In the genomic region with DNA sequence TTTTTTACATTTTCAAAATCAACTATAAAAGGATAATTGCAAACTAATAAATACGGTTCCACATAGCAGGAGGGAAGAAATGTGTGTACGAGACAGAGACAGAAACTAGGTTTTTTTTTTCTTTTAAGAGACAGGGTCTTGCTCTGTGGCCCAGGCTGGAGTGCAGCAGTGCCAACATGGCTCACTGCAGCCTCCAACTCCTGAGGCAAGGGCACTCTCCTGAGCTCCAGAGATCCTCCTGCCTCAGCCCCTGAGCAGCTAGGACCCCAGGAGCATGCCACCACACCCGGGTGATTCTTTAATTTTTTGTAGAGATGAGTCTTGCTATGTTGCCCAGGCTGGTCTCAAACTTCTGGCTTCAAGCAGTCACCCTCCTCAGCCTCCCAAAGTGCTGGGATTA, we compare ENCODE assay signal across 26 cellular contexts. TPM values are rescaled to one million over a fixed set of nuclear protein-coding genes. Genes with fewer than 3 reads are reported as not detected.
"Had no signal": no experiment of that assay in that cellular context is flagged by ENCODE, and none has a peak within 500 bp of the region (broad histone marks: within the 10 kb centered on the region; RNA-seq: fewer than 3 reads in every experiment).

No MANE protein-coding gene starts in this region.

- H3K36me3 Mint-ChIP-seq: activated CD4-positive, alpha-beta memory T cell treated with anti-CD3 and anti-CD28 coated beads for 36 hours; activated naive CD8-positive, alpha-beta T cell treated with anti-CD3 and anti-CD28 coated beads, Interleukin-2, amount 10 ng/mL, durations not matched to agents 7 days and 5 days had no signal

- DNase-seq: activated CD4-positive, alpha-beta memory T cell treated with anti-CD3 and anti-CD28 coated beads for 36 hours; activated CD4-positive, alpha-beta T cell treated with anti-CD3 and anti-CD28 coated beads, Interleukin-2, amount 10 ng/mL, durations not matched to agents 7 days and 5 days; activated CD4-positive, CD25-positive, alpha-beta regulatory T cell; activated CD8-positive, alpha-beta memory T cell treated with anti-CD3 and anti-CD28 coated beads for 24 hours; activated naive CD4-positive, alpha-beta T cell treated with anti-CD3 and anti-CD28 coated beads, Interleukin-2, amount 50 U/mL, for 16 hours; activated naive CD8-positive, alpha-beta T cell treated with anti-CD3 and anti-CD28 coated beads, Interleukin-2, amount 10 ng/mL, durations not matched to agents 7 days and 5 days; activated T-cell treated with anti-CD3 and anti-CD28 coated beads, Interleukin-2, amount 50 U/mL, for 72 hours; central memory CD4-positive, alpha-beta T cell; Karpas-422; NCI-H146; NCI-H187 treated with DMSO at 0.1 percent for 48 hours; NCI-H2081 treated with DMSO at 0.1 percent for 48 hours; NCI-H2171; NCI-H510A; NCI-H526 treated with DMSO at 0.1 percent for 48 hours; SK-N-SH; T-helper 1 cell had no signal

- H3K36me3 ChIP-seq: adrenal gland, breast epithelium, SJCRH30 had no signal

- H3K27ac ChIP-seq: adrenal gland, breast epithelium, SJCRH30, VCaP had no signal

- H3K27ac Mint-ChIP-seq: activated CD4-positive, alpha-beta memory T cell treated with anti-CD3 and anti-CD28 coated beads for 36 hours; activated CD4-positive, alpha-beta T cell treated with anti-CD3 and anti-CD28 coated beads, Interleukin-2, amount 10 ng/mL, durations not matched to agents 7 days and 5 days; activated naive CD8-positive, alpha-beta T cell treated with anti-CD3 and anti-CD28 coated beads, Interleukin-2, amount 10 ng/mL, durations not matched to agents 7 days and 5 days; activated T-cell treated with anti-CD3 and anti-CD28 coated beads, Interleukin-2, amount 50 U/mL, for 72 hours; activated T-helper 2 cell treated with anti-CD3 and anti-CD28 coated beads, Interferon-gamma antibody, Interleukin-2, Interleukin-4, amounts not matched to agents 10 μg/mL and 5 μg/mL and 100 μg/mL, durations not matched to agents 14 hours and 24 hours and 36 hours had no signal

- H3K4me2 ChIP-seq: SK-N-SH had no signal

- H3K9me3 ChIP-seq: adrenal gland had no signal

- H3K9me3 Mint-ChIP-seq: activated T-helper 2 cell treated with anti-CD3 and anti-CD28 coated beads, Interferon-gamma antibody, Interleukin-2, Interleukin-4, amounts not matched to agents 10 μg/mL and 5 μg/mL and 100 μg/mL, durations not matched to agents 14 hours and 24 hours and 36 hours had no signal

- H3K4me3 ChIP-seq: adrenal gland, breast epithelium, SJCRH30 had no signal

- H3K4me3 Mint-ChIP-seq: activated CD4-positive, alpha-beta memory T cell treated with anti-CD3 and anti-CD28 coated beads for 36 hours; activated CD4-positive, alpha-beta T cell treated with anti-CD3 and anti-CD28 coated beads, Interleukin-2, amount 10 ng/mL, durations not matched to agents 7 days and 5 days; activated naive CD8-positive, alpha-beta T cell treated with anti-CD3 and anti-CD28 coated beads, Interleukin-2, amount 10 ng/mL, durations not matched to agents 7 days and 5 days; activated T-cell treated with anti-CD3 and anti-CD28 coated beads, Interleukin-2, amount 50 U/mL, for 72 hours had no signal

- H3K9ac ChIP-seq: SK-N-SH had no signal

- H3K4me1 Mint-ChIP-seq: activated CD4-positive, alpha-beta T cell treated with anti-CD3 and anti-CD28 coated beads, Interleukin-2, amount 10 ng/mL, durations not matched to agents 7 days and 5 days; activated naive CD8-positive, alpha-beta T cell treated with anti-CD3 and anti-CD28 coated beads, Interleukin-2, amount 10 ng/mL, durations not matched to agents 7 days and 5 days had no signal

- ATAC-seq: activated T-cell treated with anti-CD3 and anti-CD28 coated beads, Interleukin-2, amount 50 U/mL, for 72 hours had no signal

- H3K4me1 ChIP-seq: adrenal gland, breast epithelium, SJCRH30 had no signal

RNA-seq across cellular contexts. Expression of gene OR2V1, which starts 2.1 kb away (rescaled TPM):
- total RNA-seq: activated CD4-positive, alpha-beta memory T cell treated with anti-CD3 and anti-CD28 coated beads for 36 hours; activated CD4-positive, alpha-beta T cell treated with anti-CD3 and anti-CD28 coated beads, Interleukin-2, amount 10 ng/mL, durations not matched to agents 7 days and 5 days; activated naive CD8-positive, alpha-beta T cell treated with anti-CD3 and anti-CD28 coated beads, Interleukin-2, amount 10 ng/mL, durations not matched to agents 7 days and 5 days; activated T-cell treated with anti-CD3 and anti-CD28 coated beads, Interleukin-2, amount 50 U/mL, for 72 hours; activated T-helper 2 cell treated with anti-CD3 and anti-CD28 coated beads, Interferon-gamma antibody, Interleukin-2, Interleukin-4, amounts not matched to agents 10 μg/mL and 5 μg/mL and 100 μg/mL, durations not matched to agents 14 hours and 24 hours and 36 hours; adrenal gland; aorta; breast epithelium; chondrocyte; Right ventricle myocardium superior; T-helper 2 cell treated with Interferon-gamma antibody and Interleukin-4, amounts not matched to agents 100 ng/mL and 5 ng/mL, for 36 hours had no signal
- polyA plus RNA-seq: adrenal gland, aorta, SK-N-SH had no signal

RNA-seq across cellular contexts. Expression of gene OR2V2, which starts 14.3 kb away (rescaled TPM):
- total RNA-seq: activated CD4-positive, alpha-beta memory T cell treated with anti-CD3 and anti-CD28 coated beads for 36 hours; activated CD4-positive, alpha-beta T cell treated with anti-CD3 and anti-CD28 coated beads, Interleukin-2, amount 10 ng/mL, durations not matched to agents 7 days and 5 days; activated naive CD8-positive, alpha-beta T cell treated with anti-CD3 and anti-CD28 coated beads, Interleukin-2, amount 10 ng/mL, durations not matched to agents 7 days and 5 days; activated T-cell treated with anti-CD3 and anti-CD28 coated beads, Interleukin-2, amount 50 U/mL, for 72 hours; activated T-helper 2 cell treated with anti-CD3 and anti-CD28 coated beads, Interferon-gamma antibody, Interleukin-2, Interleukin-4, amounts not matched to agents 10 μg/mL and 5 μg/mL and 100 μg/mL, durations not matched to agents 14 hours and 24 hours and 36 hours; adrenal gland; aorta; breast epithelium; chondrocyte; Right ventricle myocardium superior; SJCRH30; T-helper 2 cell treated with Interferon-gamma antibody and Interleukin-4, amounts not matched to agents 100 ng/mL and 5 ng/mL, for 36 hours had no signal
- polyA plus RNA-seq: adrenal gland, aorta, SK-N-SH had no signal
